ENCODE assay signal across 1 cellular context in the genomic region with DNA sequence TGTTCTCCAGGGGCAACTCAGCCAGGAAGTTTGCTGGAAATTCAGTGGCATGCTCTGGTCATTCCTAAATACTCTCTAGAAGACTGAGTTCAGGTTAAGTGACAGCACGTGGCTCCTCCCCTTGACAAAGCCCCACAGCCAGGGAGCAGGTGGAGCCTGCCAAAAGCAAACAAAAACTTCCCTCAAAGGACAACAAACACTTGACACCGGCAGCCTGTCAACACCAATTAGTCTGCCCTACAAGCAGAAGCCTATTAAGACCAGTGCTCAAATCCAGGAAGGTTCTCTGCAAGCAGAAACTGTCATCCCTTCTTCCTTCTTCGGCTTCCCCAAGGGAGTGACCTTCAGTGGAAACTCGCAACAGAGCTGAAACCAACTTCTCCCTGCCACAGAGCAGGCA.
TF ChIP-seq lines count a peak whose summit lies in the region.

No MANE protein-coding gene starts in this region.

TF ChIP-seq in HepG2, 621 proteins besides CTCF, POLR2A, EP300 and RAD21 (continued from another document):
- TF ChIP-seq ZNF652 (CRISPR knock-in tag; IDR thresholded peaks at IDR 0.05; ENCODE audit: borderline replicate concordance, low read depth) (no peak), ZNF446 (CRISPR knock-in tag; IDR thresholded peaks at IDR 0.05) (no peak), FOXA3 (CRISPR knock-in tag; IDR thresholded peaks at IDR 0.05) (no peak)
